12 cellular contexts compared by ENCODE assay signal in the genomic region with DNA sequence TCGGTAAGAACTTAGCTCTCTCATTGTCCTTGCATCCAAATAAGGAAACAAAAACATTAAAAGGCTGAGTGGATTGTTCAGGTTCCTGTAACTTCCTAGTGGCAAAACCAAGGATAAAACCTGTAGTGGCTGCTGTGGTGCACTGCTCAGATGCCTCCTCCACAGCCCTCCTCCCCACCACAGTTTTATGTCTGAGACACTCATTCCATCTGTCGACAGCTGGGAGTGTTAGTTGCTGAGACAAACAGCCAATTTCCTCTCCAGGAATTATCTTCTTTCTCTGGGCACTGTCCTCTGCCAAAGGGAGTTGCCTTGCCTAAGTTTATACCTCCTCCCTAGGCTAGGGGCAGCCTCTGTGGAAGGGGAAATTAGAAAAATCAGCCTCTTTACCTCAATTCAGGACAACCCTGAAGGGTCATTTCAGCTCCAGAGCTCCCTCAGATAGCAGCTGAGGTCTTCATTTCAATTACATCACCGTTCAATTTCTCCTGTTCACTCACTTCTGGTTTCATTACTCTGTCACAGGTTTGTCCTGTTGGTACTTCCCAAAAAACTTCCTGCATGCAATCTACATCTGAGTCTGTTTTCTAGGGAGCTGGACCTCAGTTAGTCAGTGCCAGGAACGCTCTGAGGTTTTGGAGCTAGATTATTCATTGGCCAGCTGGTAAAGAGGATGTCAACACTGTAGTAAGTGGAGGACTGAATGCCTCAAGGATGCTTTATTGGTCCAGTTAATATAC.
DNase-seq lines count a peak whose midpoint lies in the region; ATAC-seq, FAIRE-seq and TF ChIP-seq lines count a peak whose summit lies in the region.
"Had no signal": no experiment of that assay in that cellular context is flagged by ENCODE, and none has a peak within 500 bp of the region (broad histone marks: within the 10 kb centered on the region; RNA-seq: fewer than 3 reads in every experiment).

No MANE protein-coding gene starts in this region.

- CTCF ChIA-PET in A673 (lab: Charles Lee) = no interaction called here

- peak; percentile 67 for ATAC-seq in HG02610 (IDR thresholded peaks at IDR 0.05; ENCODE audit: unreplicated experiment)

- H3K9me3 ChIP-seq in A673 (ENCODE audit: low read depth, low read length, poor library complexity, severe bottlenecking) = peaks cover 6% of the 10 kb centered on the region
- peaks cover 6% of the 10 kb centered on the region for H3K9me3 ChIP-seq in keratinocyte (ENCODE audit: control insufficient read depth, low read depth, low read length)
- H3K9me3 ChIP-seq: testis had no signal

- intact Hi-C loops in A673 (cut with micrococcal nuclease; ENCODE audit: unreplicated experiment) (no loop called here), lower leg skin (cut with DNase I; ENCODE audit: low total_unique reads) (no loop called here)
- intact Hi-C loops in activated T-helper 1 cell treated with anti-CD3 and anti-CD28 coated beads, Interleukin-12 subunit alpha, Interleukin-12 subunit beta, Interleukin-2, Interleukin-4 antibody, amounts not matched to agents 30 ng/mL and 10 ng/mL and 1 ng/mL, durations not matched to agents 14 hours and 24 hours and 36 hours (cut with micrococcal nuclease) = no loop called here

- H3K27me3 ChIP-seq in A673 (replicated peaks; ENCODE audit: insufficient read depth, low read depth, low read length, poor library complexity) (no peaks in the 10 kb centered on the region), keratinocyte (ENCODE audit: control insufficient read depth, extremely low read depth, insufficient read depth, low read length) (no peaks in the 10 kb centered on the region)
- H3K27me3 ChIP-seq: testis had no signal

- no peak for TF ChIP-seq POLR2A in lower leg skin (IDR thresholded peaks at IDR 0.05)

- no peak overlapping the region for H3K4me3 Mint-ChIP-seq in activated T-helper 1 cell treated with anti-CD3 and anti-CD28 coated beads, Interleukin-12 subunit alpha, Interleukin-12 subunit beta, Interleukin-2, Interleukin-4 antibody, amounts not matched to agents 30 ng/mL and 10 ng/mL and 1 ng/mL, durations not matched to agents 14 hours and 24 hours and 36 hours
- H3K4me3 Mint-ChIP-seq: activated T-cell treated with anti-CD3 and anti-CD28 coated beads, Interleukin-2, amount 50 U/mL, for 24 hours had no signal

- BruUV-seq in A673 (replicated peaks; lab: Mats Ljungman, UMichigan) = no TSS peak

- 0 out of 2 replicates have a peak, but pooled peaks have one; percentile 17 for TF ChIP-seq CTCF in A673 (conservative IDR thresholded peaks at IDR 0.05; ENCODE audit: low read depth, low read length)
- no peak for TF ChIP-seq CTCF in keratinocyte (optimal IDR thresholded peaks at IDR 0.05 in 1 of 3, IDR thresholded peaks at IDR 0.05 in 1 of 3, conservative IDR thresholded peaks at IDR 0.05 in 1 of 3; ENCODE audit: extremely low read depth in 1 of 3, insufficient read depth in 2 of 3, low read length in 3 of 3)
- no peak for TF ChIP-seq CTCF in lower leg skin (IDR thresholded peaks at IDR 0.05)

- no peaks in the 10 kb centered on the region for H3K27me3 Mint-ChIP-seq in activated T-helper 1 cell treated with anti-CD3 and anti-CD28 coated beads, Interleukin-12 subunit alpha, Interleukin-12 subunit beta, Interleukin-2, Interleukin-4 antibody, amounts not matched to agents 30 ng/mL and 10 ng/mL and 1 ng/mL, durations not matched to agents 14 hours and 24 hours and 36 hours (ENCODE audit: insufficient read depth)
- H3K27me3 Mint-ChIP-seq: activated T-cell treated with anti-CD3 and anti-CD28 coated beads, Interleukin-2, amount 50 U/mL, for 24 hours had no signal

- no peak overlapping the region for H3K4me3 ChIP-seq in A673 (ENCODE audit: low read depth, low read length, poor library complexity, severe bottlenecking)
- no peak overlapping the region for H3K4me3 ChIP-seq in keratinocyte (ENCODE audit: control insufficient read depth in 2 of 3, extremely low read depth in 1 of 3, insufficient read depth in 2 of 3, low read depth in 1 of 3, low read length in 3 of 3)
- no peak overlapping the region for H3K4me3 ChIP-seq in lower leg skin (ENCODE audit: low read depth, poor library complexity, severe bottlenecking)
- H3K4me3 ChIP-seq: testis had no signal

- no peak overlapping the region for H3K4me2 ChIP-seq in keratinocyte (ENCODE audit: control insufficient read depth, extremely low read depth, insufficient read depth, low read depth, low read length)

- FAIRE-seq in keratinocyte (lab: Jason Lieb, UNC) = peak; percentile 34

- H3K4me1 Mint-ChIP-seq in activated T-helper 1 cell treated with anti-CD3 and anti-CD28 coated beads, Interleukin-12 subunit alpha, Interleukin-12 subunit beta, Interleukin-2, Interleukin-4 antibody, amounts not matched to agents 30 ng/mL and 10 ng/mL and 1 ng/mL, durations not matched to agents 14 hours and 24 hours and 36 hours (ENCODE audit: low read depth) = no peaks in the 10 kb centered on the region

- H3K9me3 Mint-ChIP-seq in activated T-helper 1 cell treated with anti-CD3 and anti-CD28 coated beads, Interleukin-12 subunit alpha, Interleukin-12 subunit beta, Interleukin-2, Interleukin-4 antibody, amounts not matched to agents 30 ng/mL and 10 ng/mL and 1 ng/mL, durations not matched to agents 14 hours and 24 hours and 36 hours = peaks cover 26% of the 10 kb centered on the region

- WGBS in lower leg skin, 2 donors = 27 to 33% methylated on average over 4 of the region's 4 CpGs

- no peaks in the 10 kb centered on the region for H3K36me3 ChIP-seq in A673 (ENCODE audit: insufficient read depth, low read length, poor library complexity, severe bottlenecking)
- H3K36me3 ChIP-seq in keratinocyte (ENCODE audit: control insufficient read depth in 2 of 2, extremely low read depth in 1 of 2, insufficient read depth in 2 of 2, low read length in 2 of 2) = no peaks in the 10 kb centered on the region

- POLR2A ChIA-PET in A673 (lab: Charles Lee; ENCODE audit: low non-redundant PET) = no interaction called here

- H2AFZ ChIP-seq in keratinocyte (ENCODE audit: control insufficient read depth, low read length) = no peak overlapping the region

- peaks cover 6% of the 10 kb centered on the region for H3K4me1 ChIP-seq in A673 (ENCODE audit: insufficient read depth, low read length, poor library complexity, severe bottlenecking)
- peaks cover 7% of the 10 kb centered on the region for H3K4me1 ChIP-seq in keratinocyte (ENCODE audit: control insufficient read depth, extremely low read depth, insufficient read depth, low read length)
- H3K4me1 ChIP-seq: testis had no signal

- H3K36me3 Mint-ChIP-seq in activated T-helper 1 cell treated with anti-CD3 and anti-CD28 coated beads, Interleukin-12 subunit alpha, Interleukin-12 subunit beta, Interleukin-2, Interleukin-4 antibody, amounts not matched to agents 30 ng/mL and 10 ng/mL and 1 ng/mL, durations not matched to agents 14 hours and 24 hours and 36 hours (ENCODE audit: low read depth) = peaks cover 3% of the 10 kb centered on the region

- no peaks in the 10 kb centered on the region for H3K9me1 ChIP-seq in keratinocyte (ENCODE audit: control insufficient read depth, extremely low read depth, insufficient read depth, low read length)

- H3K27ac Mint-ChIP-seq in activated T-helper 1 cell treated with anti-CD3 and anti-CD28 coated beads, Interleukin-12 subunit alpha, Interleukin-12 subunit beta, Interleukin-2, Interleukin-4 antibody, amounts not matched to agents 30 ng/mL and 10 ng/mL and 1 ng/mL, durations not matched to agents 14 hours and 24 hours and 36 hours = no peak overlapping the region
- H3K27ac Mint-ChIP-seq: activated T-cell treated with anti-CD3 and anti-CD28 coated beads, Interleukin-2, amount 50 U/mL, for 24 hours had no signal

- no peaks in the 10 kb centered on the region for H3K79me2 ChIP-seq in keratinocyte (ENCODE audit: control insufficient read depth, insufficient read depth, low read length)

- no peaks in the 10 kb centered on the region for H4K20me1 ChIP-seq in keratinocyte (ENCODE audit: control insufficient read depth, extremely low read depth, insufficient read depth, low read length)

- H3K27ac ChIP-seq in A673 (ENCODE audit: low read depth, low read length, poor library complexity, severe bottlenecking) (no peak overlapping the region), keratinocyte (ENCODE audit: control insufficient read depth, insufficient read depth, low read length) (no peak overlapping the region)
- H3K27ac ChIP-seq: C4-2B, testis had no signal

- DNase-seq in A673 (ENCODE audit: low spot score) (peak; percentile 68), SK-N-DZ (ENCODE audit: low spot score) (peak; percentile 20), keratinocyte (ENCODE audit: low read depth, low spot score) (no peak), SIG-M5 (lab: John Stamatoyannopoulos, UW) (no peak), amniotic stem cell (lab: John Stamatoyannopoulos, UW) (no peak), lower leg skin (ENCODE audit: low spot score in 2 of 2) (no peak)
- no peak for DNase-seq in activated T-helper 1 cell treated with anti-CD3 and anti-CD28 coated beads, Interleukin-12 subunit alpha, Interleukin-12 subunit beta, Interleukin-2, Interleukin-4 antibody, amounts not matched to agents 30 ng/mL and 10 ng/mL and 1 ng/mL, durations not matched to agents 14 hours and 24 hours and 36 hours (ENCODE audit: low spot score)
- DNase-seq: activated T-cell treated with anti-CD3 and anti-CD28 coated beads, Interleukin-2, amount 50 U/mL, for 24 hours; SHP77; testis had no signal

- H3K9ac ChIP-seq in keratinocyte (ENCODE audit: control insufficient read depth, extremely low read depth, insufficient read depth, low read length) = no peak overlapping the region

- dilution Hi-C loops in keratinocyte (cut with MboI; ENCODE audit: extremely low pct_ligation_motif_present, low sequenced_read_pairs) = no loop called here

Comparison
In these comparisons a context has a peak if more than half of its experiments do, and no peak if none do; other contexts are left out.
1. DNase-seq: peak in A673 (single experiment) and SK-N-DZ (single experiment); none in keratinocyte (single experiment), SIG-M5 (single experiment), amniotic stem cell (single experiment), lower leg skin (0 of 2) and activated T-helper 1 cell treated with anti-CD3 and anti-CD28 coated beads, Interleukin-12 subunit alpha, Interleukin-12 subunit beta, Interleukin-2, Interleukin-4 antibody, amounts not matched to agents 30 ng/mL and 10 ng/mL and 1 ng/mL, durations not matched to agents 14 hours and 24 hours and 36 hours (single experiment).